In the genomic region with DNA sequence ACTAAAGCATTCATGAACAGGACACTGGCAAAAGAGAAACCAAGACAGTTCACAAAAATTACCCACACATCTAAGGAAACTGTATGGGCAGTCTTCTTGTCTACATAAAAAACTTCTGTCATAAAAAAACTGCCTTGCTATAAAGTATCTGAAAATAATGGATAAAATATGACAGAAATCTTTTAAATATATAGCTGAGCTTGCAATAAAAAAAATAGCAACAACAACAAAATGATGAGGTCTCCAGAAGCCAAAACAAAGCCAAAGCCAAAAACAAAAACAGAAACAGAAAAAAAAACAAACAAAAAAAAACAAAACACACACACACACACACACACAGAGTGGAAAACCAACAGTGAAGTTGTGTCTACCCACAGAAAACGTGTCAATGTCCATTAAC, we compare ENCODE assay signal across 2 cellular contexts.
TF ChIP-seq lines count a peak whose summit lies in the region.

No MANE protein-coding gene starts in this region.

TF ChIP-seq in HepG2, 621 proteins besides CTCF, POLR2A, EP300 and RAD21:
- TF ChIP-seq ZNF18 (CRISPR knock-in tag; IDR thresholded peaks at IDR 0.05; ENCODE audit: insufficient replicate concordance): no peak
- peak; percentile 68 to 89 for TF ChIP-seq MAFK (conservative IDR thresholded peaks at IDR 0.05 in 1 of 2, IDR thresholded peaks at IDR 0.05 in 1 of 2; ENCODE audit: low read length in 2 of 2)
- TF ChIP-seq ZNF788 (CRISPR knock-in tag; IDR thresholded peaks at IDR 0.05; ENCODE audit: borderline replicate concordance): no peak
- TF ChIP-seq MAFF (IDR thresholded peaks at IDR 0.05; ENCODE audit: low read depth, low read length): peak; percentile 86
- TF ChIP-seq ZBTB39 (CRISPR knock-in tag; IDR thresholded peaks at IDR 0.05): no peak
- no peak for TF ChIP-seq LCORL (IDR thresholded peaks at IDR 0.05)
- no peak for TF ChIP-seq LCORL (CRISPR knock-in tag; IDR thresholded peaks at IDR 0.05)

TF ChIP-seq in K562, 482 proteins besides CTCF, POLR2A, EP300 and RAD21:
- TF ChIP-seq MAFG (tag; conservative IDR thresholded peaks at IDR 0.05): peak; percentile 64
- peak; percentile 70 for TF ChIP-seq MAFF (IDR thresholded peaks at IDR 0.05; ENCODE audit: low read length)
- peak; percentile 67 for TF ChIP-seq MAFK (IDR thresholded peaks at IDR 0.05; ENCODE audit: low read length)
- peak; percentile 47; the same call in 1 of the 2 replicates for TF ChIP-seq C11orf30 (IDR thresholded peaks at IDR 0.05; ENCODE audit: low read depth)
- no peak for TF ChIP-seq ZNF24 (IDR thresholded peaks at IDR 0.05)
- TF ChIP-seq ZNF316 (IDR thresholded peaks at IDR 0.05): peak; percentile 86
- TF ChIP-seq ZKSCAN1 (IDR thresholded peaks at IDR 0.05; ENCODE audit: low read depth, low read length): no peak
TF ChIP-seq in K562: peak in this region for 5.
